Comparison of ENCODE assay signal across 8 cellular contexts in the genomic region with DNA sequence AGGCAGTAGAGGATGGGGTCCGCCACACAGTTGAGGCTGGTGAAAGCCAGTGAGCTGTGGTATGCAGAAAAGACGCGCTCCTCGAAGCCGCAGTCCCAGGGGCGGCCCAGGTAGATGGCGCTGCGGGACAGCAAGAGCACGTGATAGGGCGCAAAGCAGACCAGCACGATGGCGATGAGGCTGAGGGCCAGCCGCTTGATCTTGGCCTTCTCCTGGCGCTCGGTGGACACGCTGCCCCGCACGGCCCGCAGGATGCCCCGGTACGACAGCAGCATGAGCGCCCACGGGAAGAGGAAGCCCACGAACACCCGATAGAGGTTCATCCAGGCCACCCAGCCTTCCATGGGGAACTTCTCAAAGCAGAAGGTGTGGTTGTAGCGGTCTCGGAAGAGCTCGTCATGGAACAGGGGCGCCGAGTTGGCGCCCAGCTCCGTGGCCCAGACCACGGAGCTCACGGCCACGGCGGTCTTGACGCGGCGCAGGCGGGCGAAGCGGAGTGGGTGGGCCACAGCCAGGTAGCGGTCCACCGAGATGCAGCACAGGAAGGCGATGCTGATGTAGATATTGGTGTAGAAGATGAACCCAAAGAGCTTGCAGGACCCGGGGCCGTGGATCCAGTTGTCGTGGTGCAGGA. TPM values are rescaled to one million over a fixed set of nuclear protein-coding genes. Genes with fewer than 3 reads are reported as not detected.
DNase-seq lines count a peak whose midpoint lies in the region; ATAC-seq and TF ChIP-seq lines count a peak whose summit lies in the region.

No MANE protein-coding gene starts in this region.

- H3K36me3 ChIP-seq in breast epithelium: no peaks in the 10 kb centered on the region

- peaks cover 0 to 22% of the 10 kb centered on the region in 2 donors for H3K27me3 ChIP-seq in breast epithelium

- peaks cover 43 to 45% of the 10 kb centered on the region in 2 donors for H3K27me3 Mint-ChIP-seq in natural killer cell (ENCODE audit: low read depth in 2 of 2)

- H3K36me3 Mint-ChIP-seq in natural killer cell: no peaks in the 10 kb centered on the region

- no peaks in the 10 kb centered on the region for H3K4me1 ChIP-seq in breast epithelium

- intact Hi-C loops in breast epithelium (cut with DNase I; ENCODE audit: low total_unique reads): no loop called here
- intact Hi-C loops in natural killer cell (cut with micrococcal nuclease): no loop called here

- no peak overlapping the region for H3K27ac ChIP-seq in breast epithelium

- DNase-seq in activated CD4-positive, CD25-positive, alpha-beta regulatory T cell treated with anti-CD3 and anti-CD28 coated beads, Interleukin-2, amount 50 U/mL, for 72 hours: no peak
- DNase-seq in SHP77 (lab: John Stamatoyannopoulos, UW): peak; percentile 80 to 81
- DNase-seq in breast epithelium (ENCODE audit: low spot score in 2 of 2): peak in 1 of 2 donors; percentile 59
- DNase-seq in natural killer cell: no peak
- DNase-seq in GM19238 (ENCODE audit: insufficient read length, low spot score): no peak
- DNase-seq in NCI-H2227 treated with DMSO at 0.1 percent for 48 hours (lab: John Stamatoyannopoulos, UW): no peak

- ATAC-seq in activated CD4-positive, CD25-positive, alpha-beta regulatory T cell treated with anti-CD3 and anti-CD28 coated beads, Interleukin-2, amount 50 U/mL, for 24 hours: peak; percentile 47 to 73
- ATAC-seq in natural killer cell (peak; percentile 44 to 69 (median 66)), GM19328 (IDR thresholded peaks at IDR 0.05; ENCODE audit: unreplicated experiment) (no peak)

- H3K9me3 Mint-ChIP-seq in natural killer cell: no peaks in the 10 kb centered on the region

- H3K4me3 ChIP-seq in breast epithelium: no peak overlapping the region

- peak in 2 of 3 donors; percentile 19 to 36 for TF ChIP-seq CTCF in breast epithelium (IDR thresholded peaks at IDR 0.05)
- no peak for TF ChIP-seq CTCF in natural killer cell (IDR thresholded peaks at IDR 0.05)

- H3K4me1 Mint-ChIP-seq in natural killer cell: peaks cover 0 to 5% of the 10 kb centered on the region in 2 donors

- H3K27ac Mint-ChIP-seq in natural killer cell: peak overlapping the region in 1 of 2 donors; percentile 55

- H3K9me3 ChIP-seq in breast epithelium: no peaks in the 10 kb centered on the region

- no peak overlapping the region for H3K4me3 Mint-ChIP-seq in natural killer cell

- no peak for TF ChIP-seq POLR2A in breast epithelium (IDR thresholded peaks at IDR 0.05)

RNA-seq across cellular contexts. Expression of a gene that starts 6.5 kb away (rescaled TPM):
- total RNA-seq in breast epithelium (10 to 100 TPM in 1 of 3 donors, 1 to 10 TPM in 2; 6.6 to 11.4 (median 7.2) TPM), natural killer cell (10 to 100 TPM in 1 of 3 donors, 1 to 10 TPM in 2; 8.2 to 10.4 (median 9.0) TPM)

RNA-seq across cellular contexts. Expression of a gene that starts 10.9 kb away (rescaled TPM):
- total RNA-seq in breast epithelium: 1 to 10 TPM; 1.1 to 8.8 (median 1.2) TPM
- total RNA-seq in natural killer cell: under 1 TPM in 2 of 3 donors, not detected in 1; 0.12 to 0.13 TPM

RNA-seq across cellular contexts. Expression of a gene that starts 48.1 kb away (rescaled TPM):
- total RNA-seq in breast epithelium (10 to 100 TPM; 27.7 to 42.0 (median 32.4) TPM), natural killer cell (100 to 1,000 TPM; 112 to 136 (median 117) TPM)

Comparison
In these comparisons a context has a peak if more than half of its experiments do, and no peak if none do; other contexts are left out.
1. DNase-seq: peak in SHP77 (2 of 2); none in activated CD4-positive, CD25-positive, alpha-beta regulatory T cell treated with anti-CD3 and anti-CD28 coated beads, Interleukin-2, amount 50 U/mL, for 72 hours (single experiment), natural killer cell (single experiment), GM19238 (single experiment) and NCI-H2227 treated with DMSO at 0.1 percent for 48 hours (single experiment).